10 cellular contexts compared by ENCODE assay signal in the genomic region with DNA sequence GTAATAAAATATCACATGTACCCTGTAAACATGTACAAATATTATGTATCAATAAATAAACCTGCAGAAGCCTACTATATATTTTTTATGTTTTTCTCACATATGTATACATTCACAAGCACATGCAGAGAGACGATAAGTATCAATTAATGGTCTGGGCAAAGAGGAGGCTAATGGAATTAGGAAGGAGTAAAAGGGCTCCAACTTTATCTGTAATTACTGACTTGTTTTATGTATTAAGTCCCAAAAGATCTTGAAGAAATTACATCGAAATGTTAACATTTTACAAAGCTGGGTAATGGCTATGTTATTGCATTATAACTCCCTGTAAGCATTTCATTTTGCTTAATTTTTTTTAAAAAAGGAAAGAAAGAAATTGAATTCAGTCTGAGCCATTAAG.
"Had no signal": no experiment of that assay in that cellular context is flagged by ENCODE, and none has a peak within 500 bp of the region (broad histone marks: within the 10 kb centered on the region; RNA-seq: fewer than 3 reads in every experiment).

No MANE protein-coding gene starts in this region.

- DNase-seq: GM23248, H7, KBM-7 had no signal

- H3K27me3 Mint-ChIP-seq: IgD-negative memory B cell had no signal

- H3K9ac ChIP-seq: GM23248, KMS-11 had no signal

- H3K4me3 ChIP-seq: GM23248, HAP-1 had no signal

- H3K36me3 Mint-ChIP-seq: IgD-negative memory B cell had no signal

- FAIRE-seq: H1, HepG2 had no signal

- H3K4me3 Mint-ChIP-seq: IgD-negative memory B cell had no signal

- H3K27ac ChIP-seq: GM23248, HL-60, KMS-11 had no signal

- H3K4me2 ChIP-seq: KMS-11 had no signal

- H3K4me1 ChIP-seq: HAP-1 had no signal

- H2AFZ ChIP-seq: GM23248 had no signal

- H3K9me3 ChIP-seq: HAP-1 had no signal

- H3K27ac Mint-ChIP-seq: IgD-negative memory B cell had no signal

- H3K36me3 ChIP-seq: HAP-1 had no signal

- ATAC-seq: HCT116, HepG2 had no signal

- H3K4me1 Mint-ChIP-seq: IgD-negative memory B cell had no signal
